In the genomic region with DNA sequence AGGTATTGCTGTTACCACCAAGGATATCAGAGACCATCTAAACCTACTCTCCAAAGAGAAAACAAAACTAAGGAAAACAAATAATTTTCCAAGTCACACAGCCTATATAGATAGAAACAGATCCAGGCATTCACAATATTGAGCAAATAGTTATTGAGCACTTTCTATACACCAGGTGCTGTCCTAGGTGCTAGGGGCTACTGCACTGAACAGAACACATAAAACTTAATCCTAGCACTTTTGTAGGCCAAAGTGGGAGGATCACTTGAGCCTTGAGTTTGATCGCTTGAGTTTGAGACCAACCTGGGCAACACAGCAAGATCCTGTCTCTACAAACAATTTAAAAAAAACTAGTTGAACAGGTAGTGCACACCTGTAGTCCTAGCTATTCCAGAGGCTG, we compare ENCODE assay signal across 23 cellular contexts.
"Had no signal": no experiment of that assay in that cellular context is flagged by ENCODE, and none has a peak within 500 bp of the region (broad histone marks: within the 10 kb centered on the region; RNA-seq: fewer than 3 reads in every experiment).

No MANE protein-coding gene starts in this region.

- H3K36me3 ChIP-seq: SJSA1 had no signal

- H3K27me3 ChIP-seq: SJSA1 had no signal

- H3K27ac ChIP-seq: HL-60, SJSA1, SK-N-MC had no signal

- H3K4me3 ChIP-seq: SJSA1, SK-N-MC had no signal

- DNase-seq: KBM-7, MV-4-11, NCI-H1048, NCI-H1105 treated with DMSO at 0.1 percent for 48 hours, NCI-H1417 treated with DMSO at 0.1 percent for 48 hours, NCI-H146, NCI-H1694 treated with DMSO at 0.1 percent for 48 hours, NCI-H2029, NCI-H2081 treated with DMSO at 0.1 percent for 48 hours, NCI-H2171, NCI-H226, NCI-H446, NCI-H510A, NCI-H524 treated with DMSO at 0.1 percent for 48 hours, NCI-H69, NCI-H774, Right ventricle myocardium superior, RPMI8226, SIG-M5, T-helper 1 cell had no signal

- H3K4me1 ChIP-seq: SJSA1 had no signal
